In the genomic region with DNA sequence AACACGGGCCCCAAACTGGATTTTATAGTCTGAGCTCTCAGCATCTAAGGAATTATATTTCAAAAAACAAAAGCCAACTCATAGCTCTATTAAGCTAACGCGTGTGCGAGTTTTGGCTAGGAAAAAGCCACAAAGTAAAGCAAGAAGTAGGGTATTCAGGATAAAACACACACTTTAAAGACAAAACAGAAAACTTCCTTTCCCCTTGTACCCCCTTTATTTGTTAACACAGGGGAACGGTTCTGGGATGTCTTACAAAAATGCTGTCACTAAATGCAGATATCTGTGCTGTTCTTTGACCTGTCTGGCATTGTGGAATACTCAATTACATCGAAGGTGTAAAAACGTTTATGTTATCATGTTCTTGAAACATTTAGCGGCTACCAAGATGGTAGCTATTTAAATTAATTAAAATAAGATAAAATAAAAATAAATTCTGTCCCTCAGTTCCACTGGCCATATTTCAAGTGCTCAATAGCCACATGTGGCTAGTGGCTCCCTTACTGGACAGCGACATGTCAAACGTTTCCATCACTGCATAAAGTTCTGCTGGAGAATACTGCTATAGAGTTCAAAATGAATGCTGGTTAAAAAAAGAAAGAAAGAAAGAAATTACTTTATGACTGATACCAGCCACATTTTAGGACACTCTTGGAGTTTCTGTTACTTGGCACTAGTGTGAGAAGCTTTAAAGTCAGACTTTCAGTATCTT, we compare ENCODE assay signal across 10 cellular contexts. TPM values are rescaled to one million over a fixed set of nuclear protein-coding genes. Genes with fewer than 3 reads are reported as not detected.
DNase-seq lines count a peak whose midpoint lies in the region; ATAC-seq and TF ChIP-seq lines count a peak whose summit lies in the region.
"Had no signal": no experiment of that assay in that cellular context is flagged by ENCODE, and none has a peak within 500 bp of the region (broad histone marks: within the 10 kb centered on the region; RNA-seq: fewer than 3 reads in every experiment).

No MANE protein-coding gene starts in this region.

- POLR2A ChIA-PET in MCF 10A (lab: Yijun Ruan, JAX): no interaction called here

- DNase-seq in breast epithelium (ENCODE audit: low spot score in 2 of 2) (no peak), MCF 10A (ENCODE audit: unreplicated experiment) (no peak), colonic mucosa (no peak), upper lobe of right lung (no peak), NCI-H526 treated with DMSO at 0.1 percent for 48 hours (lab: John Stamatoyannopoulos, UW) (no peak), NCI-H2171 treated with DMSO at 0.1 percent for 48 hours (lab: John Stamatoyannopoulos, UW) (no peak), GM19238 (ENCODE audit: insufficient read length, low spot score) (no peak)
- DNase-seq: activated CD4-positive, alpha-beta T cell treated with anti-CD3 and anti-CD28 coated beads, Interleukin-2, amount 10 ng/mL, durations not matched to agents 24 days and 14 days had no signal

- H3K9ac ChIP-seq in colonic mucosa (ENCODE audit: low read depth in 2 of 2, low read length in 2 of 2) (peak overlapping the region; percentile 38 to 78), mucosa of rectum (ENCODE audit: low read depth in 1 of 2, low read length in 2 of 2) (peak overlapping the region; percentile 54 to 70)

- H3K4me1 ChIP-seq in breast epithelium (no peaks in the 10 kb centered on the region), colonic mucosa (no peaks in the 10 kb centered on the region), mucosa of rectum (ENCODE audit: control insufficient read depth in 2 of 2, insufficient read depth in 2 of 2, low read length in 2 of 2) (peaks cover 0 to 4% of the 10 kb centered on the region in 2 donors), upper lobe of right lung (peaks cover 7% of the 10 kb centered on the region)

- no peak for TF ChIP-seq POLR2A in breast epithelium (IDR thresholded peaks at IDR 0.05)

- no peak overlapping the region for H3K4me3 Mint-ChIP-seq in MCF 10A (ENCODE audit: unreplicated experiment)

- no TSS peak for BruUV-seq in MCF 10A (replicated peaks; lab: Mats Ljungman, UMichigan)

- H3K36me3 Mint-ChIP-seq in MCF 10A (ENCODE audit: insufficient read depth, unreplicated experiment): no peaks in the 10 kb centered on the region

- H3K27me3 ChIP-seq in breast epithelium (no peaks in the 10 kb centered on the region), colonic mucosa (no peaks in the 10 kb centered on the region), mucosa of rectum (ENCODE audit: control insufficient read depth in 2 of 2, insufficient read depth in 2 of 2, low read length in 2 of 2) (peaks cover 2 to 3% of the 10 kb centered on the region in 2 donors), upper lobe of right lung (no peaks in the 10 kb centered on the region)

- H3K4me1 Mint-ChIP-seq in MCF 10A (ENCODE audit: insufficient read depth, unreplicated experiment): no peaks in the 10 kb centered on the region

- H3K4me3 ChIP-seq in breast epithelium (peak overlapping the region; percentile 58 to 72 (median 60)), colonic mucosa (peak overlapping the region; percentile 31), mucosa of rectum (ENCODE audit: low read length in 2 of 2) (peak overlapping the region; percentile 72 to 79), upper lobe of right lung (peak overlapping the region; percentile 59)

- no peaks in the 10 kb centered on the region for H3K9me3 Mint-ChIP-seq in MCF 10A (ENCODE audit: unreplicated experiment)
- H3K9me3 Mint-ChIP-seq: activated CD4-positive, alpha-beta T cell treated with anti-CD3 and anti-CD28 coated beads, Interleukin-2, amount 10 ng/mL, durations not matched to agents 24 days and 14 days had no signal

- ATAC-seq in upper lobe of right lung: no peak

- intact Hi-C loops in breast epithelium (cut with DNase I; ENCODE audit: low total_unique reads): no loop called here
- intact Hi-C loops in MCF 10A (cut with micrococcal nuclease): no loop called here
- intact Hi-C loops in colonic mucosa (cut with DNase I): no loop called here
- intact Hi-C loops in upper lobe of right lung (cut with DNase I): no loop called here

- peak overlapping the region; percentile 73 to 88 for H3K27ac ChIP-seq in breast epithelium
- H3K27ac ChIP-seq in colonic mucosa: peak overlapping the region; percentile 46
- peak overlapping the region; percentile 62 to 79 for H3K27ac ChIP-seq in mucosa of rectum (ENCODE audit: low read depth in 2 of 2, low read length in 2 of 2)
- H3K27ac ChIP-seq in upper lobe of right lung: peak overlapping the region; percentile 82
- H3K27ac ChIP-seq: C4-2B had no signal

- CTCF ChIA-PET in MCF 10A (lab: Yijun Ruan, JAX): interaction anchor here (0.7 kb wide), 2 partner anchors 17 to 52 kb away, joined by 3 read pairs; no protein-coding TSS in a partner anchor

- H3K27me3 Mint-ChIP-seq in MCF 10A (ENCODE audit: insufficient read depth, unreplicated experiment): peaks cover 69% of the 10 kb centered on the region

- H3K27ac Mint-ChIP-seq in MCF 10A (ENCODE audit: low read depth, unreplicated experiment): no peak overlapping the region

- H3K36me3 ChIP-seq in breast epithelium (no peaks in the 10 kb centered on the region), colonic mucosa (no peaks in the 10 kb centered on the region), mucosa of rectum (ENCODE audit: control insufficient read depth in 2 of 2, insufficient read depth in 2 of 2, low read length in 2 of 2) (no peaks in the 10 kb centered on the region), upper lobe of right lung (no peaks in the 10 kb centered on the region)

- TF ChIP-seq CTCF in breast epithelium (IDR thresholded peaks at IDR 0.05) (no peak), MCF 10A (IDR thresholded peaks at IDR 0.05; ENCODE audit: unreplicated experiment) (no peak), colonic mucosa (IDR thresholded peaks at IDR 0.05) (no peak), upper lobe of right lung (IDR thresholded peaks at IDR 0.05) (no peak)

- H3K9me3 ChIP-seq in breast epithelium: no peaks in the 10 kb centered on the region
- no peaks in the 10 kb centered on the region for H3K9me3 ChIP-seq in colonic mucosa
- no peaks in the 10 kb centered on the region for H3K9me3 ChIP-seq in mucosa of rectum (ENCODE audit: control insufficient read depth in 2 of 2, low read length in 2 of 2)
- H3K9me3 ChIP-seq in upper lobe of right lung: no peaks in the 10 kb centered on the region

RNA-seq across cellular contexts. Expression of a gene that starts 7.2 kb away (rescaled TPM):
- total RNA-seq in breast epithelium: 10 to 100 TPM; 27.4 to 41.8 (median 32.1) TPM
- 0.05 and 0.07 TPM in 2 replicates for total RNA-seq in MCF 10A (2022)
- total RNA-seq in colonic mucosa: 10 to 100 TPM in 1 of 2 donors, 1 to 10 TPM in 1; 7.3 to 26.9 TPM
- 51.4 TPM for total RNA-seq in upper lobe of right lung
